Comparison of ENCODE assay signal across 1 cellular context in the genomic region with DNA sequence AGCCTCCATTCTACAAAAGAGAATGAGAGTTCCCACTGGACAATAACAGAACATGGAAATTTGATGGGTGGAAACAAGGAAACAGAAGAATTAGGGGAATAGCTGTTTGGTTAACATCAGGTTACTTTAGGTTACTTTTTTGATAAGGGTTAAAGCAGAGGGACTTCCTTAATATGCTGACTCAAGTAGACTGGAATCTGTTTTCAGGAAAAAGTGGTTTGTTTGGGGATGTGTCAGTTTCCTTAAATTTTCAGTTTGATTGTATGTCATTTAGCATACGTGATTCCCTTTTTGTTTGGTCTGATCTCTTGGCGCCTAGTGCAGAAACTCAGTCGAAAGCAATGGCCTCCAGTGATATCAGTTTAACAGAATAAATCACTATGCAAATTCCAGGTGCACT.
TF ChIP-seq lines count a peak whose summit lies in the region.

No MANE protein-coding gene starts in this region.

TF ChIP-seq in HepG2, 621 proteins besides CTCF, POLR2A, EP300 and RAD21 (continued from another document):
- TF ChIP-seq, protein P1, sequence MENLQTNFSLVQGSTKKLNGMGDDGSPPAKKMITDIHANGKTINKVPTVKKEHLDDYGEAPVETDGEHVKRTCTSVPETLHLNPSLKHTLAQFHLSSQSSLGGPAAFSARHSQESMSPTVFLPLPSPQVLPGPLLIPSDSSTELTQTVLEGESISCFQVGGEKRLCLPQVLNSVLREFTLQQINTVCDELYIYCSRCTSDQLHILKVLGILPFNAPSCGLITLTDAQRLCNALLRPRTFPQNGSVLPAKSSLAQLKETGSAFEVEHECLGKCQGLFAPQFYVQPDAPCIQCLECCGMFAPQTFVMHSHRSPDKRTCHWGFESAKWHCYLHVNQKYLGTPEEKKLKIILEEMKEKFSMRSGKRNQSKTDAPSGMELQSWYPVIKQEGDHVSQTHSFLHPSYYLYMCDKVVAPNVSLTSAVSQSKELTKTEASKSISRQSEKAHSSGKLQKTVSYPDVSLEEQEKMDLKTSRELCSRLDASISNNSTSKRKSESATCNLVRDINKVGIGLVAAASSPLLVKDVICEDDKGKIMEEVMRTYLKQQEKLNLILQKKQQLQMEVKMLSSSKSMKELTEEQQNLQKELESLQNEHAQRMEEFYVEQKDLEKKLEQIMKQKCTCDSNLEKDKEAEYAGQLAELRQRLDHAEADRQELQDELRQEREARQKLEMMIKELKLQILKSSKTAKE (CRISPR knock-in tag; IDR thresholded peaks at IDR 0.05; ENCODE audit: borderline replicate concordance), result no peak
- TF ChIP-seq, protein P2, sequence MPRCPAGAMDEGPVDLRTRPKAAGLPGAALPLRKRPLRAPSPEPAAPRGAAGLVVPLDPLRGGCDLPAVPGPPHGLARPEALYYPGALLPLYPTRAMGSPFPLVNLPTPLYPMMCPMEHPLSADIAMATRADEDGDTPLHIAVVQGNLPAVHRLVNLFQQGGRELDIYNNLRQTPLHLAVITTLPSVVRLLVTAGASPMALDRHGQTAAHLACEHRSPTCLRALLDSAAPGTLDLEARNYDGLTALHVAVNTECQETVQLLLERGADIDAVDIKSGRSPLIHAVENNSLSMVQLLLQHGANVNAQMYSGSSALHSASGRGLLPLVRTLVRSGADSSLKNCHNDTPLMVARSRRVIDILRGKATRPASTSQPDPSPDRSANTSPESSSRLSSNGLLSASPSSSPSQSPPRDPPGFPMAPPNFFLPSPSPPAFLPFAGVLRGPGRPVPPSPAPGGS (CRISPR knock-in tag; IDR thresholded peaks at IDR 0.05), result no peak
- TF ChIP-seq MAF1 (CRISPR knock-in tag; IDR thresholded peaks at IDR 0.05; ENCODE audit: borderline replicate concordance) (no peak), PAX8 (CRISPR knock-in tag; IDR thresholded peaks at IDR 0.05; ENCODE audit: borderline replicate concordance) (no peak), TBX3 (IDR thresholded peaks at IDR 0.05; ENCODE audit: borderline replicate concordance) (no peak), ZNF883 (CRISPR knock-in tag; IDR thresholded peaks at IDR 0.05; ENCODE audit: not compliant biosample characterization) (no peak), GATAD1 (CRISPR knock-in tag; IDR thresholded peaks at IDR 0.05) (no peak), SMARCE1 (IDR thresholded peaks at IDR 0.05; ENCODE audit: borderline replicate concordance) (no peak), NR3C1 (CRISPR knock-in tag; IDR thresholded peaks at IDR 0.05) (no peak), SAP130 (CRISPR knock-in tag; IDR thresholded peaks at IDR 0.05; ENCODE audit: low read depth) (no peak)
- TF ChIP-seq, protein P3, sequence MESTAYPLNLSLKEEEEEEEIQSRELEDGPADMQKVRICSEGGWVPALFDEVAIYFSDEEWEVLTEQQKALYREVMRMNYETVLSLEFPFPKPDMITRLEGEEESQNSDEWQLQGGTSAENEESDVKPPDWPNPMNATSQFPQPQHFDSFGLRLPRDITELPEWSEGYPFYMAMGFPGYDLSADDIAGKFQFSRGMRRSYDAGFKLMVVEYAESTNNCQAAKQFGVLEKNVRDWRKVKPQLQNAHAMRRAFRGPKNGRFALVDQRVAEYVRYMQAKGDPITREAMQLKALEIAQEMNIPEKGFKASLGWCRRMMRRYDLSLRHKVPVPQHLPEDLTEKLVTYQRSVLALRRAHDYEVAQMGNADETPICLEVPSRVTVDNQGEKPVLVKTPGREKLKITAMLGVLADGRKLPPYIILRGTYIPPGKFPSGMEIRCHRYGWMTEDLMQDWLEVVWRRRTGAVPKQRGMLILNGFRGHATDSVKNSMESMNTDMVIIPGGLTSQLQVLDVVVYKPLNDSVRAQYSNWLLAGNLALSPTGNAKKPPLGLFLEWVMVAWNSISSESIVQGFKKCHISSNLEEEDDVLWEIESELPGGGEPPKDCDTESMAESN (CRISPR knock-in tag; conservative IDR thresholded peaks at IDR 0.05), result no peak
- TF ChIP-seq, protein P4, sequence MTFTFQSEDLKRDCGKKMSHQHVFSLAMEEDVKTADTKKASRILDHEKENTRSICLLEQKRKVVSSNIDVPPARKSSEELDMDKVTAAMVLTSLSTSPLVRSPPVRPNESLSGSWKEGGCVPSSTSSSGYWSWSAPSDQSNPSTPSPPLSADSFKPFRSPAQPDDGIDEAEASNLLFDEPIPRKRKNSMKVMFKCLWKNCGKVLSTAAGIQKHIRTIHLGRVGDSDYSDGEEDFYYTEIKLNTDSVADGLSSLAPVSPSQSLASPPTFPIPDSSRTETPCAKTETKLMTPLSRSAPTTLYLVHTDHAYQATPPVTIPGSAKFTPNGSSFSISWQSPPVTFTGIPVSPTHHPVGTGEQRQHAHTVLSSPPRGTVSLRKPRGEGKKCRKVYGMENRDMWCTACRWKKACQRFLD (CRISPR knock-in tag; IDR thresholded peaks at IDR 0.05; ENCODE audit: borderline replicate concordance), result no peak
